18 cellular contexts compared by ENCODE assay signal in genomic region chr11:16813141-16813540, GRCh38.
"Had no signal": no experiment of that assay in that cellular context is flagged by ENCODE, and none has a peak within 500 bp of the region (broad histone marks: within the 10 kb centered on the region; RNA-seq: fewer than 3 reads in every experiment).

No MANE protein-coding gene starts in this region.

- H3K9me3 ChIP-seq: prostate gland, thoracic aorta had no signal

- H3K9me3 Mint-ChIP-seq: activated naive CD4-positive, alpha-beta T cell treated with anti-CD3 and anti-CD28 coated beads, Interleukin-2, amount 50 U/mL, for 24 hours; memory B cell; nephron progenitor cell; WTC11 had no signal

- H3K4me1 Mint-ChIP-seq: activated naive CD4-positive, alpha-beta T cell treated with anti-CD3 and anti-CD28 coated beads, Interleukin-2, amount 50 U/mL, for 24 hours; memory B cell had no signal

- H3K36me3 Mint-ChIP-seq: activated naive CD4-positive, alpha-beta T cell treated with anti-CD3 and anti-CD28 coated beads, Interleukin-2, amount 50 U/mL, for 24 hours; memory B cell had no signal

- H3K4me3 Mint-ChIP-seq: activated naive CD4-positive, alpha-beta T cell treated with anti-CD3 and anti-CD28 coated beads, Interleukin-2, amount 50 U/mL, for 24 hours; memory B cell; nephron progenitor cell; WTC11 had no signal

- H3K36me3 ChIP-seq: brain microvascular endothelial cell, prostate gland, thoracic aorta had no signal

- H3K4me3 ChIP-seq: prostate gland, thoracic aorta had no signal

- H3K27me3 ChIP-seq: brain microvascular endothelial cell had no signal

- H3K27ac Mint-ChIP-seq: activated naive CD4-positive, alpha-beta T cell treated with anti-CD3 and anti-CD28 coated beads, Interleukin-2, amount 50 U/mL, for 24 hours; memory B cell; nephron progenitor cell had no signal

- H3K4me1 ChIP-seq: prostate gland had no signal

- DNase-seq: activated gamma-delta T cell treated with Interleukin-2 at 50 U/mL for 16 hours; activated T-cell treated with anti-CD3 and anti-CD28 coated beads, Interleukin-2, amount 50 U/mL, for 1 hour; brain microvascular endothelial cell; central memory CD4-positive, alpha-beta T cell; effector memory CD4-positive, alpha-beta T cell; foreskin melanocyte; hippocampal formation; nephron progenitor cell; stimulated activated CD4-positive, alpha-beta T cell treated with anti-CD3 and anti-CD28 coated beads, Interleukin-4, amount 100 ng/mL, for 24 hours; stimulated activated naive CD4-positive, alpha-beta T cell treated with Interleukin-2 at 50 U/mL for 16 hours; T-helper 1 cell; T-helper 9 cell had no signal

- ATAC-seq: esophagus mucosa had no signal

- H3K27ac ChIP-seq: brain microvascular endothelial cell, prostate gland, thoracic aorta had no signal

- H3K27me3 Mint-ChIP-seq: activated naive CD4-positive, alpha-beta T cell treated with anti-CD3 and anti-CD28 coated beads, Interleukin-2, amount 50 U/mL, for 24 hours had no signal
